ENCODE assay signal across 30 cellular contexts in the genomic region with DNA sequence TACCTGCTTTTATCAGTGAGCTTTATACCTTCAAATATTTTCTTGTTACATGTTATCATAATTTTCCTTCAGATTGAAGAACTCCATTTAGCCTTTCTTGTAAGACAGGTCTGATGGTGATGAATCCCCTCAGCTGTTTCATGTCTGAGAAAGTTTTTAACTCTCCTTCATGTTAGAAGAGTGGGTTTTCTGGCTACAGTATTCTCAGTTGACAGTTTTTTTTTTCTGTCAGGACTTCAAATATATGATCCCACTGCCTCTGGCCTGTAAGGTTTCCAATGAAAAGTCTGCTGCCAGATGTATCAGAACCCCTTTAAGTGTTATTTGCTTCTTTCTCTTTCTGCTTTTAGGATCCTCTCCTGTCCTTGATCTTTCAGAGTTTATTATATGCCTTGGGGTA.
"Had no signal": no experiment of that assay in that cellular context is flagged by ENCODE, and none has a peak within 500 bp of the region (broad histone marks: within the 10 kb centered on the region; RNA-seq: fewer than 3 reads in every experiment).

No MANE protein-coding gene starts in this region.

- H3K79me2 ChIP-seq: parathyroid adenoma had no signal

- DNase-seq: natural killer cell; occipital lobe; ovary; posterior cingulate gyrus; psoas muscle; right cardiac atrium; spleen; stimulated activated CD4-positive, alpha-beta T cell treated with anti-CD3 and anti-CD28 coated beads, Interleukin-12 subunit alpha, Interleukin-12 subunit beta, amount 100 ng/mL, for 4 hours; stimulated activated CD4-positive, alpha-beta T cell treated with anti-CD3 and anti-CD28 coated beads, Interleukin-1b, Interleukin-23, amount 100 ng/mL, for 48 hours; stimulated activated CD4-positive, alpha-beta T cell treated with anti-CD3 and anti-CD28 coated beads, Interleukin-4, amount 100 ng/mL, for 1 hour; stimulated activated CD4-positive, alpha-beta T cell treated with anti-CD3 and anti-CD28 coated beads, Interleukin-4, amount 100 ng/mL, for 4 hours; stimulated activated CD8-positive, alpha-beta memory T cell treated with anti-CD3 and anti-CD28 coated beads, Interleukin-4, amount 100 ng/mL, for 48 hours; stimulated activated naive CD4-positive, alpha-beta T cell; stimulated activated naive CD8-positive, alpha-beta T cell treated with anti-CD3 and anti-CD28 coated beads, Interleukin-15, amount 100 ng/mL, for 72 hours; stimulated activated naive CD8-positive, alpha-beta T cell treated with anti-CD3 and anti-CD28 coated beads, Interleukin-15, Interleukin-2, amounts not matched to agents 100 U/mL and 50 U/mL, for 24 hours; substantia nigra; testis; tibial artery; transverse colon; upper lobe of right lung; uterus had no signal

- H3K4me3 Mint-ChIP-seq: natural killer cell; nephron; neural progenitor cell; stimulated activated memory B cell treated with anti-CD40 and anti-IgM and Interleukin-4, amounts not matched to agents 10 μg/mL and 1 μg/mL and 100 μg/mL, for 72 hours; stimulated activated naive CD8-positive, alpha-beta T cell treated with anti-CD3 and anti-CD28 coated beads, Interleukin-15, amount 100 ng/mL, for 72 hours; type B pancreatic cell had no signal

- H3K36me3 ChIP-seq: neural progenitor cell, ovary, spleen, suprapubic skin, tibial artery, transverse colon, upper lobe of right lung, uterus had no signal

- H3K27ac ChIP-seq: neural progenitor cell, ovary, parathyroid adenoma, psoas muscle, skin epidermis, spleen, suprapubic skin, testis, tibial artery, transverse colon, upper lobe of right lung, uterus had no signal

- H3K27me3 Mint-ChIP-seq: progenitor cell of endocrine pancreas, type B pancreatic cell had no signal

- H3K4me2 ChIP-seq: neural progenitor cell, smooth muscle cell had no signal

- H3K9ac ChIP-seq: neural progenitor cell, parathyroid adenoma had no signal

- H3K27me3 ChIP-seq: neural progenitor cell, ovary, spleen, suprapubic skin, testis, tibial artery, transverse colon, upper lobe of right lung, uterus had no signal

- H3K4me1 ChIP-seq: neural progenitor cell, parathyroid adenoma, psoas muscle, spleen, suprapubic skin, testis, tibial artery, transverse colon, upper lobe of right lung, uterus had no signal

- H3K4me1 Mint-ChIP-seq: natural killer cell; nephron; neural progenitor cell; stimulated activated memory B cell treated with anti-CD40 and anti-IgM and Interleukin-4, amounts not matched to agents 10 μg/mL and 1 μg/mL and 100 μg/mL, for 72 hours; stimulated activated naive CD8-positive, alpha-beta T cell treated with anti-CD3 and anti-CD28 coated beads, Interleukin-15, amount 100 ng/mL, for 72 hours had no signal

- H3K4me3 ChIP-seq: neural progenitor cell, ovary, psoas muscle, skin epidermis, smooth muscle cell, spleen, suprapubic skin, testis, tibial artery, transverse colon, upper lobe of right lung, uterus had no signal

- H3K9me3 ChIP-seq: testis, uterus had no signal

- H3K27ac Mint-ChIP-seq: natural killer cell; nephron; neural progenitor cell; progenitor cell of endocrine pancreas; stimulated activated memory B cell treated with anti-CD40 and anti-IgM and Interleukin-4, amounts not matched to agents 10 μg/mL and 1 μg/mL and 100 μg/mL, for 72 hours; stimulated activated naive CD8-positive, alpha-beta T cell treated with anti-CD3 and anti-CD28 coated beads, Interleukin-15, amount 100 ng/mL, for 72 hours; type B pancreatic cell had no signal
